10 cellular contexts compared by ENCODE assay signal in the genomic region with DNA sequence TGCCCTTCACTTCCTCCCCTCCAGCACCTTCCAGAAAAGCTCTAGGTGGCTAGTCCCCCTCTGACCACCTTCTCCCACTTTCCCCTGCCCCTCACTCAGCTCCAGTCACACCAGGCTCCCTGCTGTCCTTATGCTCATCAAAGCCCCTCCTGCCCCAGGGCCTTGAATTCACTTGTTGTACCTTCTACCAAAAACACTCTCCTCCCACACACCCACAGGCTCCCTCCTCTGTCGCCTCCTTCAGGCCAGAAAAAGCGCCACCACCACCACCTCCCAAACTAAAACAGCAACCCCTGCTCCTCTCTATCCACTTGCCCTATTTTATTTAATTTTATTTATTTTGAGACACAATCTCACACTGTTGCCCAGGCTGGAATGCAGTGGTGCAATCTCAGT. TPM values are rescaled to one million over a fixed set of nuclear protein-coding genes. Genes with fewer than 3 reads are reported as not detected.
DNase-seq lines count a peak whose midpoint lies in the region; ATAC-seq, FAIRE-seq and TF ChIP-seq lines count a peak whose summit lies in the region.
"Had no signal": no experiment of that assay in that cellular context is flagged by ENCODE, and none has a peak within 500 bp of the region (broad histone marks: within the 10 kb centered on the region; RNA-seq: fewer than 3 reads in every experiment).

No MANE protein-coding gene starts in this region.

- H3K4me1 ChIP-seq in A549, result peaks cover 72% of the 10 kb centered on the region
- peaks cover 20% of the 10 kb centered on the region for H3K4me1 ChIP-seq in hepatocyte (ENCODE audit: insufficient read depth)

- POLR2A ChIA-PET in A549 (lab: Yijun Ruan, JAX), result interaction anchor here (0.7 to 1.9 kb wide), 5 partner anchors 9 to 45 kb away, joined by 3 to 10 read pairs (median 4); no protein-coding TSS in a partner anchor

- H3K4me3 ChIP-seq in A549 (no peak overlapping the region), hepatocyte (no peak overlapping the region)

- peak; percentile 41 for TF ChIP-seq CTCF in A549 (IDR thresholded peaks at IDR 0.05)
- TF ChIP-seq CTCF in GM20000 (IDR thresholded peaks at IDR 0.05; ENCODE audit: extremely low read depth, missing control alignments), result peak; percentile 32
- TF ChIP-seq CTCF in hepatocyte (IDR thresholded peaks at IDR 0.05; ENCODE audit: poor library complexity), result peak; percentile 16

- no peak for TF ChIP-seq EP300 in A549 (IDR thresholded peaks at IDR 0.05)

- no peaks in the 10 kb centered on the region for H3K27me3 ChIP-seq in hepatocyte

- H3K9me3 ChIP-seq in A549 (no peaks in the 10 kb centered on the region), hepatocyte (ENCODE audit: low read depth) (no peaks in the 10 kb centered on the region)

- no peak for FAIRE-seq in A549 (lab: Jason Lieb, UNC)

- no peak overlapping the region for H2AFZ ChIP-seq in hepatocyte

- H3K4me2 ChIP-seq in A549, result peak overlapping the region; percentile 68
- H3K4me2 ChIP-seq in hepatocyte, result no peak overlapping the region

- TF ChIP-seq POLR2A in A549 (IDR thresholded peaks at IDR 0.05; ENCODE audit: low read length), result no peak

- 81% methylated on average over 2 of the region's 2 CpGs for WGBS in A549 (ENCODE audit: missing lambda C conversion rate)
- WGBS in hepatocyte (ENCODE audit: low lambda C conversion rate, missing lambda C conversion rate), result 80% methylated on average over 2 of the region's 2 CpGs

- H3K36me3 ChIP-seq in hepatocyte (replicated peaks; ENCODE audit: insufficient read depth, low read depth), result no peaks in the 10 kb centered on the region

- DNase-seq in A549 (ENCODE audit: low read depth in 1 of 2, low spot score in 1 of 2), result no peak
- DNase-seq in GM20000 (ENCODE audit: low spot score), result no peak
- DNase-seq in activated CD4-positive, alpha-beta T cell treated with anti-CD3 and anti-CD28 coated beads, Interleukin-2, amount 50 U/mL, for 48 hours, result peak; percentile 40 to 52
- no peak for DNase-seq in hepatocyte (ENCODE audit: low spot score)
- DNase-seq in NCI-H2171 (lab: John Stamatoyannopoulos, UW), result no peak
- no peak for DNase-seq in epidermal melanocyte (ENCODE audit: insufficient read length, low spot score)
- DNase-seq in HCEC 1CT, result no peak
- no peak for DNase-seq in SKM-1 (lab: John Stamatoyannopoulos, UW; ENCODE audit: unreplicated experiment)
- DNase-seq: NCI-H226 had no signal

- CTCF ChIA-PET in A549 (lab: Yijun Ruan, JAX), result interaction anchor here (0.8 to 26.6 kb wide), 12 partner anchors 11 to 152 kb away, joined by 3 to 694 read pairs (median 6); partner anchors contain the start of genes CEACAM16 and NECTIN2

- peak in 1 of 2 experiments; percentile 23; a peak in 1 of 5 replicates for TF ChIP-seq RAD21 in A549 (conservative IDR thresholded peaks at IDR 0.05 in 1 of 2, IDR thresholded peaks at IDR 0.05 in 1 of 2)

- H3K9me2 ChIP-seq in hepatocyte (replicated peaks; ENCODE audit: insufficient read depth), result no peaks in the 10 kb centered on the region

- no peaks in the 10 kb centered on the region for H3K79me2 ChIP-seq in hepatocyte

- H3K27ac ChIP-seq in A549, result peak overlapping the region; percentile 87 to 92
- H3K27ac ChIP-seq in hepatocyte, result peak overlapping the region; percentile 95

- no peaks in the 10 kb centered on the region for H4K20me1 ChIP-seq in hepatocyte (ENCODE audit: insufficient read depth, poor library complexity, severe bottlenecking)

- ATAC-seq in A549, result no peak

TF ChIP-seq in A549, 52 proteins besides CTCF, POLR2A, EP300 and RAD21:
- TF ChIP-seq RARB (CRISPR knock-in tag; IDR thresholded peaks at IDR 0.05), result peak; percentile 32; the same call in 1 of the 2 replicates
- TF ChIP-seq POLR2AphosphoS2 (conservative IDR thresholded peaks at IDR 0.05; ENCODE audit: low read length), result no peak
- TF ChIP-seq ELK1 (IDR thresholded peaks at IDR 0.05; ENCODE audit: low read depth, low read length), result no peak
- TF ChIP-seq HOXB13 (CRISPR knock-in tag; IDR thresholded peaks at IDR 0.05; ENCODE audit: low read depth), result no peak
- TF ChIP-seq TP53 (CRISPR knock-in tag; IDR thresholded peaks at IDR 0.05), result peak; percentile 9; the same call in 1 of the 2 replicates

RNA-seq across cellular contexts. Expression of gene CEACAM16, which starts 4.8 kb away (rescaled TPM):
- polyA plus RNA-seq in A549 (2011; rRNA removed) (not detected in 2 replicates), A549 (2017; fragmentation: RNase III; extraction: RNeasy Plus Mini Kit Qiagen cat#74134 plus additional on column Dnase treatment) (0.08 to 0.11 TPM in 2 of 3 replicates, not detected in the other), hepatocyte (not detected in 2 replicates)
- polyA plus RNA-seq in A549 (2012; cell fraction: cytosol; rRNA removed), result 0.03 TPM in 1 of 2 replicates, not detected in the other
- 0.34 and 0.50 TPM in 2 replicates for polyA plus RNA-seq in A549 (2012; cell fraction: nucleus; rRNA removed)
- 0.34 and 0.58 TPM in 2 replicates for polyA minus RNA-seq in A549 (2011; rRNA and poly(A)+ RNA removed)
- 0.73 TPM in 1 of 2 replicates, not detected in the other for total RNA-seq in hepatocyte
- total RNA-seq: Daoy had no signal

RNA-seq across cellular contexts. Expression of gene CEACAM19, which starts 22.9 kb away (rescaled TPM):
- polyA plus RNA-seq in A549 (2011; rRNA removed) (8.2 and 13.7 TPM in 2 replicates), A549 (2017; fragmentation: RNase III; extraction: RNeasy Plus Mini Kit Qiagen cat#74134 plus additional on column Dnase treatment) (7.2 to 10.3 TPM (median 9.7 TPM) in 3 replicates), hepatocyte (4.9 and 5.6 TPM in 2 replicates)
- polyA plus RNA-seq in A549 (2012; cell fraction: cytosol; rRNA removed), result 10.0 and 12.3 TPM in 2 replicates
- 75.3 and 87.9 TPM in 2 replicates for polyA plus RNA-seq in A549 (2012; cell fraction: nucleus; rRNA removed)
- 13.7 and 14.9 TPM in 2 replicates for polyA minus RNA-seq in A549 (2011; rRNA and poly(A)+ RNA removed)
- total RNA-seq in hepatocyte, result 2.8 and 5.1 TPM in 2 replicates

RNA-seq across cellular contexts. Expression of gene PVR, which starts 50.5 kb away (rescaled TPM):
- polyA plus RNA-seq in A549 (2011; rRNA removed) (108 and 110 TPM in 2 replicates), A549 (2017; fragmentation: RNase III; extraction: RNeasy Plus Mini Kit Qiagen cat#74134 plus additional on column Dnase treatment) (86.2 to 98.1 TPM (median 90.3 TPM) in 3 replicates), hepatocyte (76.4 and 85.6 TPM in 2 replicates)
- 103 and 142 TPM in 2 replicates for polyA plus RNA-seq in A549 (2012; cell fraction: cytosol; rRNA removed)
- polyA plus RNA-seq in A549 (2012; cell fraction: nucleus; rRNA removed), result 163 and 226 TPM in 2 replicates
- polyA minus RNA-seq in A549 (2011; rRNA and poly(A)+ RNA removed), result 145 and 164 TPM in 2 replicates
- 123 and 124 TPM in 2 replicates for total RNA-seq in hepatocyte

RNA-seq across cellular contexts. Expression of gene BCL3, which starts 54.3 kb away (rescaled TPM):
- polyA plus RNA-seq in A549 (2011; rRNA removed) (22.6 and 25.3 TPM in 2 replicates), A549 (2017; fragmentation: RNase III; extraction: RNeasy Plus Mini Kit Qiagen cat#74134 plus additional on column Dnase treatment) (49.6 to 80.7 TPM (median 72.1 TPM) in 3 replicates), hepatocyte (45.7 and 51.4 TPM in 2 replicates)
- polyA plus RNA-seq in A549 (2012; cell fraction: cytosol; rRNA removed), result 103 and 138 TPM in 2 replicates
- 302 and 387 TPM in 2 replicates for polyA plus RNA-seq in A549 (2012; cell fraction: nucleus; rRNA removed)
- 27.4 and 33.8 TPM in 2 replicates for polyA minus RNA-seq in A549 (2011; rRNA and poly(A)+ RNA removed)
- 4.3 and 6.3 TPM in 2 replicates for total RNA-seq in hepatocyte

Comparison
In these comparisons a context has a peak if more than half of its experiments do, and no peak if none do; other contexts are left out.
1. DNase-seq: peak in activated CD4-positive, alpha-beta T cell treated with anti-CD3 and anti-CD28 coated beads, Interleukin-2, amount 50 U/mL, for 48 hours (2 of 2); none in A549 (0 of 2), GM20000 (single experiment), hepatocyte (single experiment), NCI-H2171 (single experiment), epidermal melanocyte (single experiment), HCEC 1CT (single experiment) and SKM-1 (single experiment).
2. Peak in every context shown above with its lines, with median percentiles within 50 percentile points of each other: CTCF ChIP-seq.